In the genomic region with DNA sequence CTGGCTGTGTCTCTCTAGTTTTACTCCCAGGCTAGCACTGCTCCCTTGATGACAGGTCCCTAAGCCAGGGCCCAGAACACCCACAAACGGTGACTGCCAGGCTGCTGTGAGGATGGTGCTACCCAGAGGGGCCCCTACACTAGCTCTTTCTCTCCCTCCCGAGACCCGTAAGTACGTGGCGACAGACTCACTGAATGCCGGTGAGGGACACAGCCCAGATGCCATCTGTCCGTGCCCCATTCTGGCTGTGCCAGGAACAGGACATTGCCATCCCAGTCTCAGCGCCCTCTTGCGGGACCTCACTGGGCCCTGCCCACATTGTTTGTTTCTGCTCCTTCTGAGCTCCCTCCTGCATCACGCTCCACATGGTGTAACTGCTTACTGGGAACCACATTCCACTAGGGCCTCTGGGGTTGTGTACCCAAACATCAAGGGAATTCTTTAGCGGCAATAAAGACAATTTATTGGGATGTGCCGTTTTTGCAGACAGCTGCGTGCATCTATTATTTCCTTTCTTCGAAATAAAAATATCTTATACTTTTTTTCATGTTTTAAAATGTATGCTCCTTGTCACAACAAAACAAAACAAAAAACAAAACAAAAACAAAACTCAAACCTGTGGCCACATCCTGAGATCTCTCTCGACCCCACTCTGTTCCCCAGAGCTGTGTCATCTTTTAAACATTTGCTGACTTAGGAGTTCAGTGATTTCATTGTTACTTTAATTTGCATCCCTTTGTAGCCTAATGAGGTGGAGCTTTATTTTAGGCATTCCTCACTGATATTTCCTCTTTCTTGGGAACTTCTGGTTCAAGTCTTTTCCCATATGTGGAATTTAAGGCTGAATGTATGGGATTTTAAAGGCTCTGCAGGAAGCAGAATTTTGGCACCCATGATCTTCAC, we compare ENCODE assay signal across 9 cellular contexts. TPM values are rescaled to one million over a fixed set of nuclear protein-coding genes. Genes with fewer than 3 reads are reported as not detected.
DNase-seq lines count a peak whose midpoint lies in the region; ATAC-seq and TF ChIP-seq lines count a peak whose summit lies in the region.
"Had no signal": no experiment of that assay in that cellular context is flagged by ENCODE, and none has a peak within 500 bp of the region (broad histone marks: within the 10 kb centered on the region; RNA-seq: fewer than 3 reads in every experiment).

No MANE protein-coding gene starts in this region.

- no peaks in the 10 kb centered on the region for H3K27me3 ChIP-seq in HL-60 (ENCODE audit: insufficient read depth, poor library complexity, severe bottlenecking)

- CTCF ChIA-PET in Calu3 (lab: Charles Lee): interaction anchor here (0.5 to 1.2 kb wide), 7 partner anchors 36 to 1023 kb away, joined by 3 to 7 read pairs (median 3); no protein-coding TSS in a partner anchor

- TF ChIP-seq CTCF in Calu3 (IDR thresholded peaks at IDR 0.05; ENCODE audit: unreplicated experiment): peak; percentile 36
- peak; percentile 52 for TF ChIP-seq CTCF in HL-60 (IDR thresholded peaks at IDR 0.05; ENCODE audit: insufficient read depth, low read length)
- peak; percentile 73 for TF ChIP-seq CTCF in epithelial cell of esophagus (IDR thresholded peaks at IDR 0.05; ENCODE audit: insufficient read depth, low read depth, low read length, missing control alignments)
- TF ChIP-seq CTCF in mucosa of descending colon (IDR thresholded peaks at IDR 0.05): peak; percentile 19

- no peaks in the 10 kb centered on the region for H3K36me3 ChIP-seq in mucosa of descending colon (ENCODE audit: low read depth)

- H3K27ac ChIP-seq in HL-60 (replicated peaks): no peak overlapping the region

- no peaks in the 10 kb centered on the region for H3K9me3 ChIP-seq in mucosa of descending colon

- no peak overlapping the region for H3K27ac Mint-ChIP-seq in Calu3 (ENCODE audit: unreplicated experiment)

- H3K4me3 Mint-ChIP-seq in Calu3 (ENCODE audit: low read depth, unreplicated experiment): no peak overlapping the region

- H3K4me3 ChIP-seq in HL-60 (replicated peaks; ENCODE audit: insufficient read depth, low read length): no peak overlapping the region
- H3K4me3 ChIP-seq in epithelial cell of esophagus (ENCODE audit: low read length): no peak overlapping the region
- no peak overlapping the region for H3K4me3 ChIP-seq in mucosa of descending colon

- H3K27me3 Mint-ChIP-seq in Calu3 (ENCODE audit: unreplicated experiment): peaks cover 27% of the 10 kb centered on the region

- no peaks in the 10 kb centered on the region for H3K4me1 ChIP-seq in mucosa of descending colon (ENCODE audit: low read depth)

- DNase-seq in Calu3 (peak; percentile 83), HL-60 (ENCODE audit: low read depth in 1 of 2, low spot score in 1 of 2) (peak in 1 of 2 experiments; percentile 75), SHP77 treated with DMSO at 0.1 percent for 48 hours (lab: John Stamatoyannopoulos, UW) (peak; percentile 64), epithelial cell of esophagus (ENCODE audit: low read depth) (peak; percentile 72), mucosa of descending colon (peak; percentile 62 to 83 (median 80)), NCI-H2081 (lab: John Stamatoyannopoulos, UW) (no peak)

- BruUV-seq in Calu3 (replicated peaks; lab: Mats Ljungman, UMichigan): no TSS peak

- ATAC-seq in mucosa of descending colon (peak; percentile 71), HG02571 (IDR thresholded peaks at IDR 0.05; ENCODE audit: unreplicated experiment) (no peak), GM21528 (IDR thresholded peaks at IDR 0.05; ENCODE audit: low FRiP score, unreplicated experiment) (no peak)

- peaks cover 7% of the 10 kb centered on the region for H3K36me3 Mint-ChIP-seq in Calu3 (ENCODE audit: insufficient read depth, unreplicated experiment)

- intact Hi-C loops in Calu3 (cut with micrococcal nuclease; ENCODE audit: unreplicated experiment) (no loop called here), mucosa of descending colon (cut with DNase I, micrococcal nuclease) (no loop called here)

- H3K4me1 Mint-ChIP-seq in Calu3 (ENCODE audit: low read depth, unreplicated experiment): no peaks in the 10 kb centered on the region

- no peaks in the 10 kb centered on the region for H3K9me3 Mint-ChIP-seq in Calu3 (ENCODE audit: low read depth, unreplicated experiment)

RNA-seq across cellular contexts. Expression of gene TPCN2, which starts 4.4 kb away (rescaled TPM):
- total RNA-seq in Calu3 (2022) (21.9 and 24.3 TPM in 2 replicates), mucosa of descending colon (10 to 100 TPM; 19.5 to 37.4 (median 20.7) TPM)

RNA-seq across cellular contexts. Expression of gene MRGPRF, which starts 31.3 kb away (rescaled TPM):
- total RNA-seq in Calu3 (2022): 0.14 and 0.15 TPM in 2 replicates
- 100 to 1,000 TPM in 1 of 3 donors, 10 to 100 TPM in 1, 1 to 10 TPM in 1; 4.7 to 117 (median 14.2) TPM for total RNA-seq in mucosa of descending colon
- total RNA-seq: T-helper 1 cell treated with Interleukin-12 subunit alpha and Interleukin-12 subunit beta and Interleukin-4 antibody, amounts not matched to agents 30 ng/mL and 1 ng/mL, for 36 hours had no signal

Comparison
In these comparisons a context has a peak if more than half of its experiments do, and no peak if none do; other contexts are left out.
1. DNase-seq: peak in Calu3 (single experiment), SHP77 treated with DMSO at 0.1 percent for 48 hours (single experiment), epithelial cell of esophagus (single experiment) and mucosa of descending colon (3 of 3); none in NCI-H2081 (0 of 2).
2. CTCF ChIP-seq: peak in every context shown above with its lines; median percentile 73 in epithelial cell of esophagus; 52 in HL-60; 36 in Calu3; 19 in mucosa of descending colon.